ENCODE assay signal across 1 cellular context in the genomic region with DNA sequence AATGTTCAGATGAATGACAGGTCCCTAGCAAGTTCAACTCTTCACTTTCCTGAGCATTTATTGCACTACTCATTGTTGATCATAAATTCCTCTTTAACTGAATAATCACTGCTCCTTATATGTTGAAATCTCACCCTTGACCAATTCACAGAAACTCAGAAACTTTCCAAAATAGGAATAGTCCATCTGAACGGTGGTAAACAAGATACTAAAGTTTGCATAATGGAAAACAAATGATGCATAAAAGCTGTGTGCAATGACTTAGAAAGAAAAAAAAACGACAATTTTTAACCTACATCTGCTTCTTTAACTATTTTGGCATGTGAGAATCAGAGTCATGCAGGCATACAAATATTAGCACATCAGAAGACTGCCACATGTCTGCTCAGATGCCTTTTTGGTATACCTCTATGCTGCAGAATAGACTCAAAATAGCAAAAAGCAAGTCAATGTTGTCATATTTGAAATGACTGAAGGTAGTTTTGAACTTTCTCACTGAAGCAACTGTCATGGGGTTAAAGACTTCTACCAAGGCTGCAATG.
A peak's percentile ranks its signal among the peaks of the same experiment; 100 is the strongest.
TF ChIP-seq lines count a peak whose summit lies in the region.

No MANE protein-coding gene starts in this region.

TF ChIP-seq in GM12878, 131 proteins besides CTCF, POLR2A, EP300 and RAD21 (continued from another document and continues in another):
- TF ChIP-seq, protein P1, sequence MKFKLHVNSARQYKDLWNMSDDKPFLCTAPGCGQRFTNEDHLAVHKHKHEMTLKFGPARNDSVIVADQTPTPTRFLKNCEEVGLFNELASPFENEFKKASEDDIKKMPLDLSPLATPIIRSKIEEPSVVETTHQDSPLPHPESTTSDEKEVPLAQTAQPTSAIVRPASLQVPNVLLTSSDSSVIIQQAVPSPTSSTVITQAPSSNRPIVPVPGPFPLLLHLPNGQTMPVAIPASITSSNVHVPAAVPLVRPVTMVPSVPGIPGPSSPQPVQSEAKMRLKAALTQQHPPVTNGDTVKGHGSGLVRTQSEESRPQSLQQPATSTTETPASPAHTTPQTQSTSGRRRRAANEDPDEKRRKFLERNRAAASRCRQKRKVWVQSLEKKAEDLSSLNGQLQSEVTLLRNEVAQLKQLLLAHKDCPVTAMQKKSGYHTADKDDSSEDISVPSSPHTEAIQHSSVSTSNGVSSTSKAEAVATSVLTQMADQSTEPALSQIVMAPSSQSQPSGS (IDR thresholded peaks at IDR 0.05; ENCODE audit: low read length) = peak; percentile 98
- TF ChIP-seq SMC3 (IDR thresholded peaks at IDR 0.05; ENCODE audit: borderline replicate concordance, low read length) = no peak
- TF ChIP-seq NFXL1 (IDR thresholded peaks at IDR 0.05; ENCODE audit: borderline replicate concordance) = no peak
- TF ChIP-seq, protein P2, sequence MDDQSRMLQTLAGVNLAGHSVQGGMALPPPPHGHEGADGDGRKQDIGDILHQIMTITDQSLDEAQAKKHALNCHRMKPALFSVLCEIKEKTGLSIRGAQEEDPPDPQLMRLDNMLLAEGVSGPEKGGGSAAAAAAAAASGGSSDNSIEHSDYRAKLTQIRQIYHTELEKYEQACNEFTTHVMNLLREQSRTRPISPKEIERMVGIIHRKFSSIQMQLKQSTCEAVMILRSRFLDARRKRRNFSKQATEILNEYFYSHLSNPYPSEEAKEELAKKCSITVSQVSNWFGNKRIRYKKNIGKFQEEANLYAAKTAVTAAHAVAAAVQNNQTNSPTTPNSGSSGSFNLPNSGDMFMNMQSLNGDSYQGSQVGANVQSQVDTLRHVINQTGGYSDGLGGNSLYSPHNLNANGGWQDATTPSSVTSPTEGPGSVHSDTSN (IDR thresholded peaks at IDR 0.05; ENCODE audit: insufficient replicate concordance, low read depth, low read length) = no peak
- no peak for TF ChIP-seq FOXK2 (IDR thresholded peaks at IDR 0.05)
- peak; percentile 86 for TF ChIP-seq PAX8 (IDR thresholded peaks at IDR 0.05)
- TF ChIP-seq KDM1A (IDR thresholded peaks at IDR 0.05; ENCODE audit: borderline replicate concordance) = no peak
- no peak for TF ChIP-seq MYC (IDR thresholded peaks at IDR 0.05; ENCODE audit: insufficient read depth, insufficient read length, insufficient replicate concordance, low read length, severe bottlenecking)
- peak; percentile 46; the same call in 1 of the 2 replicates for TF ChIP-seq NBN (IDR thresholded peaks at IDR 0.05)
- TF ChIP-seq FOS (IDR thresholded peaks at IDR 0.05; ENCODE audit: borderline replicate concordance, extremely low read depth, insufficient read length) = no peak
- no peak for TF ChIP-seq RFX5 (IDR thresholded peaks at IDR 0.05; ENCODE audit: low read depth, low read length)
- peak; percentile 65 for TF ChIP-seq EED (IDR thresholded peaks at IDR 0.05; ENCODE audit: low read depth)
- TF ChIP-seq YY1 (IDR thresholded peaks at IDR 0.05; ENCODE audit: low read depth, low read length) = peak; percentile 25; the same call in 1 of the 2 replicates
- peak; percentile 84 for TF ChIP-seq TCF7 (IDR thresholded peaks at IDR 0.05; ENCODE audit: borderline replicate concordance)
- 0 out of 2 replicates have a peak, but pooled peaks have one; percentile 49 for TF ChIP-seq CBFB (IDR thresholded peaks at IDR 0.05; ENCODE audit: low read depth)
- TF ChIP-seq RBBP5 (conservative IDR thresholded peaks at IDR 0.05) = no peak
- TF ChIP-seq EZH2 (IDR thresholded peaks at IDR 0.05; ENCODE audit: borderline replicate concordance, control insufficient read depth, low read depth, low read length) = no peak
- no peak for TF ChIP-seq RELA (IDR thresholded peaks at IDR 0.05; ENCODE audit: borderline replicate concordance, partially characterized antibody)
- peak; percentile 53; the same call in 1 of the 2 replicates for TF ChIP-seq PAX5 (IDR thresholded peaks at IDR 0.05; ENCODE audit: borderline replicate concordance, low read depth, low read length)
- no peak for TF ChIP-seq CBX3 (IDR thresholded peaks at IDR 0.05; ENCODE audit: borderline replicate concordance, low read depth)
- peak; percentile 97 for TF ChIP-seq MEF2A (IDR thresholded peaks at IDR 0.05; ENCODE audit: insufficient read depth, low read depth, low read length)
- peak; percentile 57 for TF ChIP-seq NR2C1 (IDR thresholded peaks at IDR 0.05)
- TF ChIP-seq, protein P3, sequence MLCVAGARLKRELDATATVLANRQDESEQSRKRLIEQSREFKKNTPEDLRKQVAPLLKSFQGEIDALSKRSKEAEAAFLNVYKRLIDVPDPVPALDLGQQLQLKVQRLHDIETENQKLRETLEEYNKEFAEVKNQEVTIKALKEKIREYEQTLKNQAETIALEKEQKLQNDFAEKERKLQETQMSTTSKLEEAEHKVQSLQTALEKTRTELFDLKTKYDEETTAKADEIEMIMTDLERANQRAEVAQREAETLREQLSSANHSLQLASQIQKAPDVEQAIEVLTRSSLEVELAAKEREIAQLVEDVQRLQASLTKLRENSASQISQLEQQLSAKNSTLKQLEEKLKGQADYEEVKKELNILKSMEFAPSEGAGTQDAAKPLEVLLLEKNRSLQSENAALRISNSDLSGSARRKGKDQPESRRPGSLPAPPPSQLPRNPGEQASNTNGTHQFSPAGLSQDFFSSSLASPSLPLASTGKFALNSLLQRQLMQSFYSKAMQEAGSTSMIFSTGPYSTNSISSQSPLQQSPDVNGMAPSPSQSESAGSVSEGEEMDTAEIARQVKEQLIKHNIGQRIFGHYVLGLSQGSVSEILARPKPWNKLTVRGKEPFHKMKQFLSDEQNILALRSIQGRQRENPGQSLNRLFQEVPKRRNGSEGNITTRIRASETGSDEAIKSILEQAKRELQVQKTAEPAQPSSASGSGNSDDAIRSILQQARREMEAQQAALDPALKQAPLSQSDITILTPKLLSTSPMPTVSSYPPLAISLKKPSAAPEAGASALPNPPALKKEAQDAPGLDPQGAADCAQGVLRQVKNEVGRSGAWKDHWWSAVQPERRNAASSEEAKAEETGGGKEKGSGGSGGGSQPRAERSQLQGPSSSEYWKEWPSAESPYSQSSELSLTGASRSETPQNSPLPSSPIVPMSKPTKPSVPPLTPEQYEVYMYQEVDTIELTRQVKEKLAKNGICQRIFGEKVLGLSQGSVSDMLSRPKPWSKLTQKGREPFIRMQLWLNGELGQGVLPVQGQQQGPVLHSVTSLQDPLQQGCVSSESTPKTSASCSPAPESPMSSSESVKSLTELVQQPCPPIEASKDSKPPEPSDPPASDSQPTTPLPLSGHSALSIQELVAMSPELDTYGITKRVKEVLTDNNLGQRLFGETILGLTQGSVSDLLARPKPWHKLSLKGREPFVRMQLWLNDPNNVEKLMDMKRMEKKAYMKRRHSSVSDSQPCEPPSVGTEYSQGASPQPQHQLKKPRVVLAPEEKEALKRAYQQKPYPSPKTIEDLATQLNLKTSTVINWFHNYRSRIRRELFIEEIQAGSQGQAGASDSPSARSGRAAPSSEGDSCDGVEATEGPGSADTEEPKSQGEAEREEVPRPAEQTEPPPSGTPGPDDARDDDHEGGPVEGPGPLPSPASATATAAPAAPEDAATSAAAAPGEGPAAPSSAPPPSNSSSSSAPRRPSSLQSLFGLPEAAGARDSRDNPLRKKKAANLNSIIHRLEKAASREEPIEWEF (IDR thresholded peaks at IDR 0.05; ENCODE audit: insufficient replicate concordance, low read depth, low read length) = no peak
- TF ChIP-seq GATAD2B (conservative IDR thresholded peaks at IDR 0.05; ENCODE audit: low read depth) = no peak
- peak; percentile 99 for TF ChIP-seq FOXM1 (IDR thresholded peaks at IDR 0.05; ENCODE audit: low read depth, low read length)
- TF ChIP-seq, protein P4, sequence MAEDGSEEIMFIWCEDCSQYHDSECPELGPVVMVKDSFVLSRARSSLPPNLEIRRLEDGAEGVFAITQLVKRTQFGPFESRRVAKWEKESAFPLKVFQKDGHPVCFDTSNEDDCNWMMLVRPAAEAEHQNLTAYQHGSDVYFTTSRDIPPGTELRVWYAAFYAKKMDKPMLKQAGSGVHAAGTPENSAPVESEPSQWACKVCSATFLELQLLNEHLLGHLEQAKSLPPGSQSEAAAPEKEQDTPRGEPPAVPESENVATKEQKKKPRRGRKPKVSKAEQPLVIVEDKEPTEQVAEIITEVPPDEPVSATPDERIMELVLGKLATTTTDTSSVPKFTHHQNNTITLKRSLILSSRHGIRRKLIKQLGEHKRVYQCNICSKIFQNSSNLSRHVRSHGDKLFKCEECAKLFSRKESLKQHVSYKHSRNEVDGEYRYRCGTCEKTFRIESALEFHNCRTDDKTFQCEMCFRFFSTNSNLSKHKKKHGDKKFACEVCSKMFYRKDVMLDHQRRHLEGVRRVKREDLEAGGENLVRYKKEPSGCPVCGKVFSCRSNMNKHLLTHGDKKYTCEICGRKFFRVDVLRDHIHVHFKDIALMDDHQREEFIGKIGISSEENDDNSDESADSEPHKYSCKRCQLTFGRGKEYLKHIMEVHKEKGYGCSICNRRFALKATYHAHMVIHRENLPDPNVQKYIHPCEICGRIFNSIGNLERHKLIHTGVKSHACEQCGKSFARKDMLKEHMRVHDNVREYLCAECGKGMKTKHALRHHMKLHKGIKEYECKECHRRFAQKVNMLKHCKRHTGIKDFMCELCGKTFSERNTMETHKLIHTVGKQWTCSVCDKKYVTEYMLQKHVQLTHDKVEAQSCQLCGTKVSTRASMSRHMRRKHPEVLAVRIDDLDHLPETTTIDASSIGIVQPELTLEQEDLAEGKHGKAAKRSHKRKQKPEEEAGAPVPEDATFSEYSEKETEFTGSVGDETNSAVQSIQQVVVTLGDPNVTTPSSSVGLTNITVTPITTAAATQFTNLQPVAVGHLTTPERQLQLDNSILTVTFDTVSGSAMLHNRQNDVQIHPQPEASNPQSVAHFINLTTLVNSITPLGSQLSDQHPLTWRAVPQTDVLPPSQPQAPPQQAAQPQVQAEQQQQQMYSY (CRISPR knock-in tag; IDR thresholded peaks at IDR 0.05) = no peak
- TF ChIP-seq SREBF2 (IDR thresholded peaks at IDR 0.05; ENCODE audit: low read length) = no peak
- no peak for TF ChIP-seq SIX5 (IDR thresholded peaks at IDR 0.05; ENCODE audit: low read depth, low read length, severe bottlenecking)
- TF ChIP-seq BACH1 (IDR thresholded peaks at IDR 0.05; ENCODE audit: borderline replicate concordance) = no peak
- TF ChIP-seq ZNF274 (IDR thresholded peaks at IDR 0.05; ENCODE audit: insufficient read depth, insufficient read length) = no peak
- no peak for TF ChIP-seq EGR1 (IDR thresholded peaks at IDR 0.05; ENCODE audit: borderline replicate concordance in 1 of 2, low read depth in 2 of 2, low read length in 2 of 2)
- TF ChIP-seq MYB (IDR thresholded peaks at IDR 0.05; ENCODE audit: borderline replicate concordance, low read depth, low read length) = no peak; the same call in 1 of the 2 replicates
- peak; percentile 96 for TF ChIP-seq MEF2B (IDR thresholded peaks at IDR 0.05; ENCODE audit: partially characterized antibody, poor library complexity, severe bottlenecking)
- peak; percentile 52; the same call in 1 of the 2 replicates for TF ChIP-seq TARDBP (IDR thresholded peaks at IDR 0.05; ENCODE audit: borderline replicate concordance)
- TF ChIP-seq YBX1 (IDR thresholded peaks at IDR 0.05) = no peak
- TF ChIP-seq, protein P5, sequence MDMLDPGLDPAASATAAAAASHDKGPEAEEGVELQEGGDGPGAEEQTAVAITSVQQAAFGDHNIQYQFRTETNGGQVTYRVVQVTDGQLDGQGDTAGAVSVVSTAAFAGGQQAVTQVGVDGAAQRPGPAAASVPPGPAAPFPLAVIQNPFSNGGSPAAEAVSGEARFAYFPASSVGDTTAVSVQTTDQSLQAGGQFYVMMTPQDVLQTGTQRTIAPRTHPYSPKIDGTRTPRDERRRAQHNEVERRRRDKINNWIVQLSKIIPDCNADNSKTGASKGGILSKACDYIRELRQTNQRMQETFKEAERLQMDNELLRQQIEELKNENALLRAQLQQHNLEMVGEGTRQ (IDR thresholded peaks at IDR 0.05; ENCODE audit: borderline replicate concordance, low read depth, low read length) = no peak
- peak; percentile 87 to 89 for TF ChIP-seq BHLHE40 (IDR thresholded peaks at IDR 0.05; ENCODE audit: borderline replicate concordance in 1 of 2, low read depth in 2 of 2, low read length in 1 of 2)
- TF ChIP-seq, protein P6, sequence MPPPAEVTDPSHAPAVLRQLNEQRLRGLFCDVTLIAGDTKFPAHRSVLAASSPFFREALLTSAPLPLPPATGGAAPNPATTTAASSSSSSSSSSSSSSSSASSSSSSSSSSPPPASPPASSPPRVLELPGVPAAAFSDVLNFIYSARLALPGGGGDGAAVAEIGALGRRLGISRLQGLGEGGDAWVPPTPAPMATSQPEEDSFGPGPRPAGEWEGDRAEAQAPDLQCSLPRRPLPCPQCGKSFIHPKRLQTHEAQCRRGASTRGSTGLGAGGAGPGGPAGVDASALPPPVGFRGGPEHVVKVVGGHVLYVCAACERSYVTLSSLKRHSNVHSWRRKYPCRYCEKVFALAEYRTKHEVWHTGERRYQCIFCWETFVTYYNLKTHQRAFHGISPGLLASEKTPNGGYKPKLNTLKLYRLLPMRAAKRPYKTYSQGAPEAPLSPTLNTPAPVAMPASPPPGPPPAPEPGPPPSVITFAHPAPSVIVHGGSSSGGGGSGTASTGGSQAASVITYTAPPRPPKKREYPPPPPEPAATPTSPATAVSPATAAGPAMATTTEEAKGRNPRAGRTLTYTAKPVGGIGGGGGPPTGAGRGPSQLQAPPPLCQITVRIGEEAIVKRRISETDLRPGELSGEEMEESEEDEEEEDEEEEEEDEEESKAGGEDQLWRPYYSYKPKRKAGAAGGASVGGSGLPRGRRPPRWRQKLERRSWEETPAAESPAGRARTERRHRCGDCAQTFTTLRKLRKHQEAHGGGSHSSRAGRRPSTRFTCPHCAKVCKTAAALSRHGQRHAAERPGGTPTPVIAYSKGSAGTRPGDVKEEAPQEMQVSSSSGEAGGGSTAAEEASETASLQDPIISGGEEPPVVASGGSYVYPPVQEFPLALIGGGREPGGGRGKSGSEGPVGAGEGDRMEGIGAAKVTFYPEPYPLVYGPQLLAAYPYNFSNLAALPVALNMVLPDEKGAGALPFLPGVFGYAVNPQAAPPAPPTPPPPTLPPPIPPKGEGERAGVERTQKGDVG (CRISPR knock-in tag; IDR thresholded peaks at IDR 0.05) = no peak
- TF ChIP-seq, protein P7, sequence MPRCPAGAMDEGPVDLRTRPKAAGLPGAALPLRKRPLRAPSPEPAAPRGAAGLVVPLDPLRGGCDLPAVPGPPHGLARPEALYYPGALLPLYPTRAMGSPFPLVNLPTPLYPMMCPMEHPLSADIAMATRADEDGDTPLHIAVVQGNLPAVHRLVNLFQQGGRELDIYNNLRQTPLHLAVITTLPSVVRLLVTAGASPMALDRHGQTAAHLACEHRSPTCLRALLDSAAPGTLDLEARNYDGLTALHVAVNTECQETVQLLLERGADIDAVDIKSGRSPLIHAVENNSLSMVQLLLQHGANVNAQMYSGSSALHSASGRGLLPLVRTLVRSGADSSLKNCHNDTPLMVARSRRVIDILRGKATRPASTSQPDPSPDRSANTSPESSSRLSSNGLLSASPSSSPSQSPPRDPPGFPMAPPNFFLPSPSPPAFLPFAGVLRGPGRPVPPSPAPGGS (IDR thresholded peaks at IDR 0.05; ENCODE audit: borderline replicate concordance, insufficient read depth, low read depth, low read length, poor library complexity, severe bottlenecking) = peak; percentile 85
- peak; percentile 88 for TF ChIP-seq ZNF384 (IDR thresholded peaks at IDR 0.05; ENCODE audit: borderline replicate concordance, low read depth, low read length)
- TF ChIP-seq BCL11A (IDR thresholded peaks at IDR 0.05; ENCODE audit: low read depth, low read length) = no peak
- TF ChIP-seq SPI1 (IDR thresholded peaks at IDR 0.05; ENCODE audit: borderline replicate concordance, insufficient read depth, low read depth, low read length) = no peak
- TF ChIP-seq SRF (IDR thresholded peaks at IDR 0.05; ENCODE audit: low read depth in 2 of 2, low read length in 2 of 2) = no peak
- TF ChIP-seq NR2C2 (IDR thresholded peaks at IDR 0.05; ENCODE audit: borderline replicate concordance, control insufficient read depth, insufficient read length, low read depth) = no peak
